ENCODE assay signal across 1 cellular context in the genomic region with DNA sequence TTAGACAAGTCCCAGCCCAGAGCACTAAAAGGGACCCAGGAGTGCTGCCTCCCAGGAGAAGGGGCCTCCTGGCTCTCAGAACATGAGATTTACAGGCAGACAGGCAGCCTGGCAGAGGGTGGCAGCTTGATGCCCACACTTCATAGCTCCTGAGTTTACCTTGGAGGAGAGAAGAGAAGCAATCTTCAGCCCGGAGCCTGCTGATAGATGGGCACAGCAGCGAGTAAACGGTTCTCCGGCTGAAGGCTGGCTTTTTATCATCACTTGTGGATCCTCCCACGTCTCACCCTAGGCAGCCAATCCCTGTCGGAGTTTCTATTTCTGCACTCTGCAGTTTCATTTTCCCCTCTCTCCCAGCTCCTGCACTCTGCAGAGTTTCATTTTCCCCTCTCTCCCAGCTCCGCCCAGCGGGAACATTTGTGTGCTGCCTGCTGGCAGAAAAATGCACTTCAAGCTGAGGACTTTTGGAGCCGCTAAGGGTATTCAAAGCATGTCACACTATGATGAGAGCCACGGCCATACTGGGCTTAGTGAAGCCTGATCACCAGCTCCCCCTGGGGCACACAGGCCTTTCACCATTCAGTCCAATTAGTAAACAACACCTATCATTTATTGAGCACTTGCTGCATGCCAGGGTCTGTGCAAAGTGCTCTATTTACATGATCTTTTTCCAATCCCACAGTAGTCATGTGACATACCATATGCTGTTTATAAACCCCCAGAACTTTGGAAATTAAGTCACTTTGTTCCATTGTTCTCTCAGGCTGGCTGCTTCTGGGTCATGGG.
TF ChIP-seq lines count a peak whose summit lies in the region.

A gene with protein sequence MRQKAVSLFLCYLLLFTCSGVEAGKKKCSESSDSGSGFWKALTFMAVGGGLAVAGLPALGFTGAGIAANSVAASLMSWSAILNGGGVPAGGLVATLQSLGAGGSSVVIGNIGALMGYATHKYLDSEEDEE (minus strand): TSS at position 229 of the 786 bp plus-strand sequence. CDS start 2,878 bp downstream, outside the sequence.

TF ChIP-seq in HepG2, 621 proteins besides CTCF, POLR2A, EP300 and RAD21 (continued from another document and continues in another):
- TF ChIP-seq, protein P1, sequence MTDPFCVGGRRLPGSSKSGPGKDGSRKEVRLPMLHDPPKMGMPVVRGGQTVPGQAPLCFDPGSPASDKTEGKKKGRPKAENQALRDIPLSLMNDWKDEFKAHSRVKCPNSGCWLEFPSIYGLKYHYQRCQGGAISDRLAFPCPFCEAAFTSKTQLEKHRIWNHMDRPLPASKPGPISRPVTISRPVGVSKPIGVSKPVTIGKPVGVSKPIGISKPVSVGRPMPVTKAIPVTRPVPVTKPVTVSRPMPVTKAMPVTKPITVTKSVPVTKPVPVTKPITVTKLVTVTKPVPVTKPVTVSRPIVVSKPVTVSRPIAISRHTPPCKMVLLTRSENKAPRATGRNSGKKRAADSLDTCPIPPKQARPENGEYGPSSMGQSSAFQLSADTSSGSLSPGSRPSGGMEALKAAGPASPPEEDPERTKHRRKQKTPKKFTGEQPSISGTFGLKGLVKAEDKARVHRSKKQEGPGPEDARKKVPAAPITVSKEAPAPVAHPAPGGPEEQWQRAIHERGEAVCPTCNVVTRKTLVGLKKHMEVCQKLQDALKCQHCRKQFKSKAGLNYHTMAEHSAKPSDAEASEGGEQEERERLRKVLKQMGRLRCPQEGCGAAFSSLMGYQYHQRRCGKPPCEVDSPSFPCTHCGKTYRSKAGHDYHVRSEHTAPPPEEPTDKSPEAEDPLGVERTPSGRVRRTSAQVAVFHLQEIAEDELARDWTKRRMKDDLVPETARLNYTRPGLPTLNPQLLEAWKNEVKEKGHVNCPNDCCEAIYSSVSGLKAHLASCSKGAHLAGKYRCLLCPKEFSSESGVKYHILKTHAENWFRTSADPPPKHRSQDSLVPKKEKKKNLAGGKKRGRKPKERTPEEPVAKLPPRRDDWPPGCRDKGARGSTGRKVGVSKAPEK (CRISPR knock-in tag; IDR thresholded peaks at IDR 0.05; ENCODE audit: borderline replicate concordance), result no peak
- TF ChIP-seq ZNF367 (CRISPR knock-in tag; IDR thresholded peaks at IDR 0.05; ENCODE audit: borderline replicate concordance) (no peak), ZZZ3 (CRISPR knock-in tag; IDR thresholded peaks at IDR 0.05; ENCODE audit: borderline replicate concordance) (no peak), KAT7 (CRISPR knock-in tag; IDR thresholded peaks at IDR 0.05; ENCODE audit: borderline replicate concordance) (no peak), FOXJ3 (CRISPR knock-in tag; IDR thresholded peaks at IDR 0.05; ENCODE audit: borderline replicate concordance) (0 out of 2 replicates have a peak, but pooled peaks have one; percentile 68), ZNF670 (CRISPR knock-in tag; IDR thresholded peaks at IDR 0.05; ENCODE audit: borderline replicate concordance) (no peak), TEAD3 (CRISPR knock-in tag; optimal IDR thresholded peaks at IDR 0.05; ENCODE audit: borderline replicate concordance) (peak; percentile 74), ZNF251 (CRISPR knock-in tag; IDR thresholded peaks at IDR 0.05) (no peak), GATAD1 (CRISPR knock-in tag; IDR thresholded peaks at IDR 0.05) (0 out of 2 replicates have a peak, but pooled peaks have one; percentile 13), GATA4 (IDR thresholded peaks at IDR 0.05; ENCODE audit: borderline replicate concordance, low read depth) (no peak), NFRKB (IDR thresholded peaks at IDR 0.05) (no peak), ZNF605 (CRISPR knock-in tag; IDR thresholded peaks at IDR 0.05) (no peak), MEIS1 (CRISPR knock-in tag; IDR thresholded peaks at IDR 0.05; ENCODE audit: borderline replicate concordance) (no peak), ZSCAN29 (CRISPR knock-in tag; conservative IDR thresholded peaks at IDR 0.05) (0 out of 2 replicates have a peak, but pooled peaks have one; percentile 48), HOXD1 (CRISPR knock-in tag; IDR thresholded peaks at IDR 0.05) (no peak; the same call in 1 of the 2 replicates), POGZ (CRISPR knock-in tag; IDR thresholded peaks at IDR 0.05) (no peak), MAF1 (CRISPR knock-in tag; IDR thresholded peaks at IDR 0.05; ENCODE audit: borderline replicate concordance) (peak; percentile 34; the same call in 1 of the 2 replicates), PAWR (CRISPR knock-in tag; IDR thresholded peaks at IDR 0.05; ENCODE audit: borderline replicate concordance) (no peak), YEATS4 (CRISPR knock-in tag; IDR thresholded peaks at IDR 0.05; ENCODE audit: borderline replicate concordance) (peak; percentile 73; the same call in 1 of the 2 replicates), RARG (CRISPR knock-in tag; IDR thresholded peaks at IDR 0.05; ENCODE audit: low read depth) (no peak), ARNTL (CRISPR knock-in tag; IDR thresholded peaks at IDR 0.05) (0 out of 2 replicates have a peak, but pooled peaks have one; percentile 22), MTF1 (CRISPR knock-in tag; IDR thresholded peaks at IDR 0.05) (no peak), HNF4A (CRISPR knock-in tag; IDR thresholded peaks at IDR 0.05) (peak; percentile 40), ESRRA (CRISPR knock-in tag; IDR thresholded peaks at IDR 0.05; ENCODE audit: low read depth) (no peak), ZNF205 (CRISPR knock-in tag; IDR thresholded peaks at IDR 0.05) (no peak), ZNF616 (CRISPR knock-in tag; IDR thresholded peaks at IDR 0.05; ENCODE audit: low read depth) (no peak), NPAS2 (CRISPR knock-in tag; IDR thresholded peaks at IDR 0.05; ENCODE audit: borderline replicate concordance) (no peak), SRSF1 (optimal IDR thresholded peaks at IDR 0.05; ENCODE audit: low read depth, low read length) (no peak), FOXC1 (CRISPR knock-in tag; IDR thresholded peaks at IDR 0.05; ENCODE audit: borderline replicate concordance) (no peak), ASH2L (IDR thresholded peaks at IDR 0.05; ENCODE audit: insufficient read length, low read depth, low read length) (peak; percentile 59), ZFP62 (CRISPR knock-in tag; IDR thresholded peaks at IDR 0.05) (no peak), ZNF30 (CRISPR knock-in tag; IDR thresholded peaks at IDR 0.05) (peak; percentile 44; the same call in 1 of the 2 replicates), ZNF569 (CRISPR knock-in tag; IDR thresholded peaks at IDR 0.05; ENCODE audit: borderline replicate concordance) (no peak), PRPF4 (IDR thresholded peaks at IDR 0.05; ENCODE audit: low read depth, low read length, poor library complexity, severe bottlenecking) (no peak), ZFX (CRISPR knock-in tag; IDR thresholded peaks at IDR 0.05; ENCODE audit: low read depth) (peak; percentile 41; the same call in 1 of the 2 replicates), POLR2AphosphoS5 (IDR thresholded peaks at IDR 0.05; ENCODE audit: low read depth, low read length) (peak; percentile 57)
- TF ChIP-seq, protein P2, sequence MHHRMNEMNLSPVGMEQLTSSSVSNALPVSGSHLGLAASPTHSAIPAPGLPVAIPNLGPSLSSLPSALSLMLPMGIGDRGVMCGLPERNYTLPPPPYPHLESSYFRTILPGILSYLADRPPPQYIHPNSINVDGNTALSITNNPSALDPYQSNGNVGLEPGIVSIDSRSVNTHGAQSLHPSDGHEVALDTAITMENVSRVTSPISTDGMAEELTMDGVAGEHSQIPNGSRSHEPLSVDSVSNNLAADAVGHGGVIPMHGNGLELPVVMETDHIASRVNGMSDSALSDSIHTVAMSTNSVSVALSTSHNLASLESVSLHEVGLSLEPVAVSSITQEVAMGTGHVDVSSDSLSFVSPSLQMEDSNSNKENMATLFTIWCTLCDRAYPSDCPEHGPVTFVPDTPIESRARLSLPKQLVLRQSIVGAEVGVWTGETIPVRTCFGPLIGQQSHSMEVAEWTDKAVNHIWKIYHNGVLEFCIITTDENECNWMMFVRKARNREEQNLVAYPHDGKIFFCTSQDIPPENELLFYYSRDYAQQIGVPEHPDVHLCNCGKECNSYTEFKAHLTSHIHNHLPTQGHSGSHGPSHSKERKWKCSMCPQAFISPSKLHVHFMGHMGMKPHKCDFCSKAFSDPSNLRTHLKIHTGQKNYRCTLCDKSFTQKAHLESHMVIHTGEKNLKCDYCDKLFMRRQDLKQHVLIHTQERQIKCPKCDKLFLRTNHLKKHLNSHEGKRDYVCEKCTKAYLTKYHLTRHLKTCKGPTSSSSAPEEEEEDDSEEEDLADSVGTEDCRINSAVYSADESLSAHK (CRISPR knock-in tag; IDR thresholded peaks at IDR 0.05; ENCODE audit: borderline replicate concordance), result no peak; the same call in 1 of the 2 replicates
- TF ChIP-seq, protein P3, sequence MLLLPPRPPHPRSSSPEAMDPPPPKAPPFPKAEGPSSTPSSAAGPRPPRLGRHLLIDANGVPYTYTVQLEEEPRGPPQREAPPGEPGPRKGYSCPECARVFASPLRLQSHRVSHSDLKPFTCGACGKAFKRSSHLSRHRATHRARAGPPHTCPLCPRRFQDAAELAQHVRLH (CRISPR knock-in tag; IDR thresholded peaks at IDR 0.05; ENCODE audit: borderline replicate concordance, low read depth), result peak; percentile 66; the same call in 1 of the 2 replicates
- TF ChIP-seq, protein P4, sequence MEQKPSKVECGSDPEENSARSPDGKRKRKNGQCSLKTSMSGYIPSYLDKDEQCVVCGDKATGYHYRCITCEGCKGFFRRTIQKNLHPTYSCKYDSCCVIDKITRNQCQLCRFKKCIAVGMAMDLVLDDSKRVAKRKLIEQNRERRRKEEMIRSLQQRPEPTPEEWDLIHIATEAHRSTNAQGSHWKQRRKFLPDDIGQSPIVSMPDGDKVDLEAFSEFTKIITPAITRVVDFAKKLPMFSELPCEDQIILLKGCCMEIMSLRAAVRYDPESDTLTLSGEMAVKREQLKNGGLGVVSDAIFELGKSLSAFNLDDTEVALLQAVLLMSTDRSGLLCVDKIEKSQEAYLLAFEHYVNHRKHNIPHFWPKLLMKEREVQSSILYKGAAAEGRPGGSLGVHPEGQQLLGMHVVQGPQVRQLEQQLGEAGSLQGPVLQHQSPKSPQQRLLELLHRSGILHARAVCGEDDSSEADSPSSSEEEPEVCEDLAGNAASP (CRISPR knock-in tag; IDR thresholded peaks at IDR 0.05; ENCODE audit: borderline replicate concordance), result 0 out of 2 replicates have a peak, but pooled peaks have one; percentile 21
- TF ChIP-seq, protein P5, sequence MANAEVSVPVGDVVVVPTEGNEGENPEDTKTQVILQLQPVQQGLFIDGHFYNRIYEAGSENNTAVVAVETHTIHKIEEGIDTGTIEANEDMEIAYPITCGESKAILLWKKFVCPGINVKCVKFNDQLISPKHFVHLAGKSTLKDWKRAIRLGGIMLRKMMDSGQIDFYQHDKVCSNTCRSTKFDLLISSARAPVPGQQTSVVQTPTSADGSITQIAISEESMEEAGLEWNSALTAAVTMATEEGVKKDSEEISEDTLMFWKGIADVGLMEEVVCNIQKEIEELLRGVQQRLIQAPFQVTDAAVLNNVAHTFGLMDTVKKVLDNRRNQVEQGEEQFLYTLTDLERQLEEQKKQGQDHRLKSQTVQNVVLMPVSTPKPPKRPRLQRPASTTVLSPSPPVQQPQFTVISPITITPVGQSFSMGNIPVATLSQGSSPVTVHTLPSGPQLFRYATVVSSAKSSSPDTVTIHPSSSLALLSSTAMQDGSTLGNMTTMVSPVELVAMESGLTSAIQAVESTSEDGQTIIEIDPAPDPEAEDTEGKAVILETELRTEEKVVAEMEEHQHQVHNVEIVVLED (CRISPR knock-in tag; IDR thresholded peaks at IDR 0.05; ENCODE audit: borderline replicate concordance), result no peak; the same call in 1 of the 2 replicates
- TF ChIP-seq, protein P6, sequence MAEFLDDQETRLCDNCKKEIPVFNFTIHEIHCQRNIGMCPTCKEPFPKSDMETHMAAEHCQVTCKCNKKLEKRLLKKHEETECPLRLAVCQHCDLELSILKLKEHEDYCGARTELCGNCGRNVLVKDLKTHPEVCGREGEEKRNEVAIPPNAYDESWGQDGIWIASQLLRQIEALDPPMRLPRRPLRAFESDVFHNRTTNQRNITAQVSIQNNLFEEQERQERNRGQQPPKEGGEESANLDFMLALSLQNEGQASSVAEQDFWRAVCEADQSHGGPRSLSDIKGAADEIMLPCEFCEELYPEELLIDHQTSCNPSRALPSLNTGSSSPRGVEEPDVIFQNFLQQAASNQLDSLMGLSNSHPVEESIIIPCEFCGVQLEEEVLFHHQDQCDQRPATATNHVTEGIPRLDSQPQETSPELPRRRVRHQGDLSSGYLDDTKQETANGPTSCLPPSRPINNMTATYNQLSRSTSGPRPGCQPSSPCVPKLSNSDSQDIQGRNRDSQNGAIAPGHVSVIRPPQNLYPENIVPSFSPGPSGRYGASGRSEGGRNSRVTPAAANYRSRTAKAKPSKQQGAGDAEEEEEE (CRISPR knock-in tag; IDR thresholded peaks at IDR 0.05; ENCODE audit: borderline replicate concordance), result no peak
- TF ChIP-seq, protein P7, sequence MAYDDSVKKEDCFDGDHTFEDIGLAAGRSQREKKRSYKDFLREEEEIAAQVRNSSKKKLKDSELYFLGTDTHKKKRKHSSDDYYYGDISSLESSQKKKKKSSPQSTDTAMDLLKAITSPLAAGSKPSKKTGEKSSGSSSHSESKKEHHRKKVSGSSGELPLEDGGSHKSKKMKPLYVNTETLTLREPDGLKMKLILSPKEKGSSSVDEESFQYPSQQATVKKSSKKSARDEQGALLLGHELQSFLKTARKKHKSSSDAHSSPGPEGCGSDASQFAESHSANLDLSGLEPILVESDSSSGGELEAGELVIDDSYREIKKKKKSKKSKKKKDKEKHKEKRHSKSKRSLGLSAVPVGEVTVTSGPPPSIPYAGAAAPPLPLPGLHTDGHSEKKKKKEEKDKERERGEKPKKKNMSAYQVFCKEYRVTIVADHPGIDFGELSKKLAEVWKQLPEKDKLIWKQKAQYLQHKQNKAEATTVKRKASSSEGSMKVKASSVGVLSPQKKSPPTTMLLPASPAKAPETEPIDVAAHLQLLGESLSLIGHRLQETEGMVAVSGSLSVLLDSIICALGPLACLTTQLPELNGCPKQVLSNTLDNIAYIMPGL (CRISPR knock-in tag; IDR thresholded peaks at IDR 0.05; ENCODE audit: borderline replicate concordance in 1 of 2, low read depth in 1 of 2), result peak; percentile 21 to 63; a peak in 1 of 4 replicates
- TF ChIP-seq, protein P8, sequence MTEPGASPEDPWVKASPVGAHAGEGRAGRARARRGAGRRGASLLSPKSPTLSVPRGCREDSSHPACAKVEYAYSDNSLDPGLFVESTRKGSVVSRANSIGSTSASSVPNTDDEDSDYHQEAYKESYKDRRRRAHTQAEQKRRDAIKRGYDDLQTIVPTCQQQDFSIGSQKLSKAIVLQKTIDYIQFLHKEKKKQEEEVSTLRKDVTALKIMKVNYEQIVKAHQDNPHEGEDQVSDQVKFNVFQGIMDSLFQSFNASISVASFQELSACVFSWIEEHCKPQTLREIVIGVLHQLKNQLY (CRISPR knock-in tag; IDR thresholded peaks at IDR 0.05), result no peak
- TF ChIP-seq, protein P9, sequence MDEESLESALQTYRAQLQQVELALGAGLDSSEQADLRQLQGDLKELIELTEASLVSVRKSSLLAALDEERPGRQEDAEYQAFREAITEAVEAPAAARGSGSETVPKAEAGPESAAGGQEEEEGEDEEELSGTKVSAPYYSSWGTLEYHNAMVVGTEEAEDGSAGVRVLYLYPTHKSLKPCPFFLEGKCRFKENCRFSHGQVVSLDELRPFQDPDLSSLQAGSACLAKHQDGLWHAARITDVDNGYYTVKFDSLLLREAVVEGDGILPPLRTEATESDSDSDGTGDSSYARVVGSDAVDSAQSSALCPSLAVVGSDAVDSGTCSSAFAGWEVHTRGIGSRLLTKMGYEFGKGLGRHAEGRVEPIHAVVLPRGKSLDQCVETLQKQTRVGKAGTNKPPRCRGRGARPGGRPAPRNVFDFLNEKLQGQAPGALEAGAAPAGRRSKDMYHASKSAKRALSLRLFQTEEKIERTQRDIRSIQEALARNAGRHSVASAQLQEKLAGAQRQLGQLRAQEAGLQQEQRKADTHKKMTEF (CRISPR knock-in tag; IDR thresholded peaks at IDR 0.05), result peak; percentile 42; the same call in 1 of the 2 replicates
